In the genomic region with DNA sequence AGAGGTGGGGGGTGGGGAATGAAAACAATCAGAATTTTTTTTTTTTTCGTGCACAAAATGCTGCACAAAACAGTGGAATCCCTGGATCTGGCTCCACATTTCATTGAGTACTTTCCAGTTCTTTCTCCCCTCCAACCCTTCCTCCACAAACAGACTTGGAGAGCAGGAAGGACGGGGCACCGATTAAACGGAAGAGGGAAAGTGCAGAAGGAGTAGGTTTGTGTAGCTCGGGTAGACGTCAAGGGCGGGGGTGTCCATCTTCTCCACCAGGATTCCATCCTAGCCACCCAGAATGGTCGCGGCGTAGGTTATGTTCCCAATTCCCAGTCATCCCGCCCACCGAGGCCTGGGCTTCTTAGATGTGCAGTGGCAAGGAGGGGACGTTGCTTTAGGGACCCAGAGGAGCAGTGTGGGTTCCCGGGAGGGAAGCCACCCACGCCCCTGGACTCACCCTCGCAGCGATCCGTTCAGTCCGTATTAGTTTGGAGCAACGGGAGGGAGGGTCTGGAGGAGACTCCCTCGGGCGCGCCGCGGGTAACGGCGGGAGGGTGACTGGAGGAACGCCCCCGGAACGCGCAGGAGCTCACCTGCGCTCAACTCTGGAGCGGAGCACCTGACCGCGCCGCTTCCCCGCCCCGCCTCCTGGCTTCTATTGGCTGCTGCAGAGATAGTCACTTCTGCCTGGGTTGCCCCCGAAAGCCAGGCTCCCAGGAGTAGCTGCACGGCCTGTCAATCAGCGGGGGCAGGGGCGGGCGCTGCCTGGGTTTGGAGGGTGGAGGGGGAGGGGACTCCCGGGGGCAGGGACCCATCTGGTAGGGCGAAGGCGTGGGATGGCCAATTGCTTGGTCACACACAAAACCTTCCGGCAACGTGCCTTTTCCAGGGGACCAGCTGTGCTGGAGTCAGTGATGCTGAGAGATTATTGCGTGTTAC, we compare ENCODE assay signal across 9 cellular contexts. TPM values are rescaled to one million over a fixed set of nuclear protein-coding genes. Genes with fewer than 3 reads are reported as not detected.
DNase-seq lines count a peak whose midpoint lies in the region; ATAC-seq and TF ChIP-seq lines count a peak whose summit lies in the region.
"Had no signal": no experiment of that assay in that cellular context is flagged by ENCODE, and none has a peak within 500 bp of the region (broad histone marks: within the 10 kb centered on the region; RNA-seq: fewer than 3 reads in every experiment).

A gene with protein sequence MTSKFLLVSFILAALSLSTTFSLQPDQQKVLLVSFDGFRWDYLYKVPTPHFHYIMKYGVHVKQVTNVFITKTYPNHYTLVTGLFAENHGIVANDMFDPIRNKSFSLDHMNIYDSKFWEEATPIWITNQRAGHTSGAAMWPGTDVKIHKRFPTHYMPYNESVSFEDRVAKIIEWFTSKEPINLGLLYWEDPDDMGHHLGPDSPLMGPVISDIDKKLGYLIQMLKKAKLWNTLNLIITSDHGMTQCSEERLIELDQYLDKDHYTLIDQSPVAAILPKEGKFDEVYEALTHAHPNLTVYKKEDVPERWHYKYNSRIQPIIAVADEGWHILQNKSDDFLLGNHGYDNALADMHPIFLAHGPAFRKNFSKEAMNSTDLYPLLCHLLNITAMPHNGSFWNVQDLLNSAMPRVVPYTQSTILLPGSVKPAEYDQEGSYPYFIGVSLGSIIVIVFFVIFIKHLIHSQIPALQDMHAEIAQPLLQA (minus strand): TSS at position 624 of the 933 bp plus-strand sequence. CDS start 2,718 bp downstream, outside the sequence.

- DNase-seq in GM10266 (ENCODE audit: extremely low spot score) (peak; percentile 75), NCI-H128 (lab: John Stamatoyannopoulos, UW; ENCODE audit: unreplicated experiment) (peak; percentile 86), activated B cell treated with CpG ODN at 0.5 μM for 24 hours (peak; percentile 58), caudate nucleus (lab: John Stamatoyannopoulos, UW) (peak; percentile 44 to 98 (median 91)), kidney epithelial cell (ENCODE audit: low read depth) (peak; percentile 45), HFFc6 (no peak)
- DNase-seq in stimulated activated CD4-positive, alpha-beta T cell treated with anti-CD3 and anti-CD28 coated beads, Interleukin-12 subunit alpha, Interleukin-12 subunit beta, amount 100 ng/mL, for 48 hours (ENCODE audit: low read depth in 2 of 3, low spot score in 1 of 3): peak; percentile 11 to 41 (median 36)

- H3K4me3 Mint-ChIP-seq in activated B cell treated with CpG ODN at 0.5 μM for 24 hours (peak within 1 kb of the TSS; percentile 81), HFFc6 (no peak within 1 kb of the TSS)

- no peak within 1 kb of the TSS for H3K27ac Mint-ChIP-seq in activated B cell treated with CpG ODN at 0.5 μM for 24 hours
- H3K27ac Mint-ChIP-seq in HFFc6: no peak within 1 kb of the TSS

- H3K27me3 Mint-ChIP-seq in activated B cell treated with CpG ODN at 0.5 μM for 24 hours (peaks cover 2% of the 10 kb centered on the region), HFFc6 (ENCODE audit: insufficient read depth) (peaks cover 3% of the 10 kb centered on the region; the same call in 1 of the 2 replicates)

- CTCF ChIA-PET in HEK293 (lab: Yijun Ruan, JAX): interaction anchor here (0.6 to 1.4 kb wide), 4 partner anchors 80 to 1314 kb away, joined by 3 to 6 read pairs (median 3); no protein-coding TSS in a partner anchor
- CTCF ChIA-PET in activated B cell treated with CpG ODN at 0.5 μM for 24 hours (lab: Charles Lee): interaction anchor here (1.0 to 1.8 kb wide), 3 partner anchors 42 to 240 kb away, joined by 3 to 4 read pairs (median 3); no protein-coding TSS in a partner anchor

- H3K4me3 ChIP-seq in HEK293 (ENCODE audit: low read depth, low read length) (peak within 1 kb of the TSS; percentile 64), kidney epithelial cell (ENCODE audit: low read depth, low read length) (peak within 1 kb of the TSS; percentile 80)

- TF ChIP-seq CTCF in GM10266 (IDR thresholded peaks at IDR 0.05; ENCODE audit: control insufficient read depth, insufficient read depth, low read depth, missing control alignments): no peak
- no peak for TF ChIP-seq CTCF in HEK293 (tag by site-specific recombination; IDR thresholded peaks at IDR 0.05)
- TF ChIP-seq CTCF in activated B cell treated with CpG ODN at 0.5 μM for 24 hours (IDR thresholded peaks at IDR 0.05): no peak
- no peak for TF ChIP-seq CTCF in kidney epithelial cell (IDR thresholded peaks at IDR 0.05; ENCODE audit: insufficient read depth, low read length, poor library complexity, severe bottlenecking)
- TF ChIP-seq CTCF in HFFc6 (IDR thresholded peaks at IDR 0.05): no peak

- no peaks in the 10 kb centered on the region for H3K27me3 ChIP-seq in kidney epithelial cell (ENCODE audit: control insufficient read depth, insufficient read depth, low read length)

- H3K36me3 Mint-ChIP-seq in activated B cell treated with CpG ODN at 0.5 μM for 24 hours (ENCODE audit: low read depth) (no peaks in the 10 kb centered on the region), HFFc6 (ENCODE audit: low read depth) (no peaks in the 10 kb centered on the region)

- peak within 1 kb of the TSS; percentile 13; the same call in 1 of the 2 replicates for H3K27ac ChIP-seq in HEK293 (ENCODE audit: extremely low read depth, low read depth, low read length)
- peak within 1 kb of the TSS; percentile 11 for H3K27ac ChIP-seq in caudate nucleus (ENCODE audit: low read depth, low read length)

- POLR2A ChIA-PET in HEK293 (lab: Yijun Ruan, JAX): interaction anchor here (0.6 to 2.4 kb wide), 9 partner anchors 10 to 482 kb away, joined by 3 to 12 read pairs (median 3); a partner anchor contains a TSS
- POLR2A ChIA-PET in activated B cell treated with CpG ODN at 0.5 μM for 24 hours (lab: Charles Lee): interaction anchor here (0.6 to 0.8 kb wide), 3 partner anchors 12 to 206 kb away, joined by 3 to 4 read pairs (median 4); no protein-coding TSS in a partner anchor

- intact Hi-C loops in activated B cell treated with CpG ODN at 0.5 μM for 24 hours (cut with micrococcal nuclease): loop anchor here (1.0 to 2.0 kb wide), 2 partner anchors 42 to 47 kb away; a partner anchor contains a TSS

- peaks cover 7% of the 10 kb centered on the region for H3K4me1 ChIP-seq in HEK293 (ENCODE audit: control insufficient read depth, insufficient read depth, low read length)

- peak; percentile 98 for ATAC-seq in activated B cell treated with CpG ODN at 0.5 μM for 24 hours (ENCODE audit: low read depth)

- H3K36me3 ChIP-seq in HEK293 (ENCODE audit: control insufficient read depth in 2 of 2, insufficient read depth in 1 of 2, low read length in 2 of 2): peaks cover 3 to 8% of the 10 kb centered on the region in 2 experiments
- H3K36me3 ChIP-seq in kidney epithelial cell (ENCODE audit: control insufficient read depth, insufficient read depth, low read length): no peaks in the 10 kb centered on the region

- no peaks in the 10 kb centered on the region for H3K9me3 ChIP-seq in HEK293 (ENCODE audit: control insufficient read depth, insufficient read depth, low read depth, low read length)

- H3K4me1 Mint-ChIP-seq in activated B cell treated with CpG ODN at 0.5 μM for 24 hours: peaks cover 10% of the 10 kb centered on the region
- H3K4me1 Mint-ChIP-seq in HFFc6 (ENCODE audit: low read depth): no peaks in the 10 kb centered on the region

- H3K9me3 Mint-ChIP-seq in activated B cell treated with CpG ODN at 0.5 μM for 24 hours: no peaks in the 10 kb centered on the region
- no peaks in the 10 kb centered on the region; the same call in 1 of the 2 replicates for H3K9me3 Mint-ChIP-seq in HFFc6

TF ChIP-seq in HEK293, 187 proteins besides CTCF, POLR2A, EP300 and RAD21 (continues in another document):
- peak; percentile 96 for TF ChIP-seq SP3 (tag by site-specific recombination; IDR thresholded peaks at IDR 0.05)
- peak; percentile 73 for TF ChIP-seq ZIC2 (tag by site-specific recombination; IDR thresholded peaks at IDR 0.05)
- no peak for TF ChIP-seq MZF1 (tag by site-specific recombination; IDR thresholded peaks at IDR 0.05; ENCODE audit: borderline replicate concordance)
- TF ChIP-seq ZNF37A (tag by site-specific recombination; IDR thresholded peaks at IDR 0.05): no peak
- TF ChIP-seq ZNF777 (tag by site-specific recombination; IDR thresholded peaks at IDR 0.05; ENCODE audit: borderline replicate concordance): peak; percentile 32; the same call in 1 of the 2 replicates
- TF ChIP-seq ZNF311 (tag by site-specific recombination; IDR thresholded peaks at IDR 0.05; ENCODE audit: borderline replicate concordance): no peak
- TF ChIP-seq ZNF423 (tag by site-specific recombination; IDR thresholded peaks at IDR 0.05): peak; percentile 78
- TF ChIP-seq ZNF394 (tag by site-specific recombination; IDR thresholded peaks at IDR 0.05; ENCODE audit: borderline replicate concordance): peak; percentile 94
- peak; percentile 91 for TF ChIP-seq ZNF341 (tag by site-specific recombination; IDR thresholded peaks at IDR 0.05; ENCODE audit: low read depth)
- TF ChIP-seq YY2 (tag by site-specific recombination; IDR thresholded peaks at IDR 0.05): 0 out of 2 replicates have a peak, but pooled peaks have one; percentile 27
- TF ChIP-seq, protein P1, sequence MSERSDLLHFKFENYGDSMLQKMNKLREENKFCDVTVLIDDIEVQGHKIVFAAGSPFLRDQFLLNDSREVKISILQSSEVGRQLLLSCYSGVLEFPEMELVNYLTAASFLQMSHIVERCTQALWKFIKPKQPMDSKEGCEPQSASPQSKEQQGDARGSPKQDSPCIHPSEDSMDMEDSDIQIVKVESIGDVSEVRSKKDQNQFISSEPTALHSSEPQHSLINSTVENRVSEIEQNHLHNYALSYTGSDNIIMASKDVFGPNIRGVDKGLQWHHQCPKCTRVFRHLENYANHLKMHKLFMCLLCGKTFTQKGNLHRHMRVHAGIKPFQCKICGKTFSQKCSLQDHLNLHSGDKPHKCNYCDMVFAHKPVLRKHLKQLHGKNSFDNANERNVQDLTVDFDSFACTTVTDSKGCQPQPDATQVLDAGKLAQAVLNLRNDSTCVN (tag by site-specific recombination; optimal IDR thresholded peaks at IDR 0.05): peak; percentile 90
- 0 out of 2 replicates have a peak, but pooled peaks have one; percentile 52 for TF ChIP-seq ZNF501 (tag by site-specific recombination; IDR thresholded peaks at IDR 0.05)
- peak; percentile 92 for TF ChIP-seq ZEB2 (tag by site-specific recombination; IDR thresholded peaks at IDR 0.05)

RNA-seq across cellular contexts. Expression of the gene that starts here (rescaled TPM):
- total RNA-seq in activated B cell treated with CpG ODN at 0.5 μM for 24 hours: 0.44 and 0.71 TPM in 2 replicates
- 4.9 and 6.6 TPM in 2 replicates for total RNA-seq in kidney epithelial cell
- total RNA-seq in HFFc6 (2021; fragmentation: NEBNext Ultra II Directional; extraction: Animal tissue kit (Norgen Biotek cat#: 25700)): not detected
- total RNA-seq: lung microvascular endothelial cell had no signal

Comparison
In these comparisons a context has a peak if more than half of its experiments do, and no peak if none do; other contexts are left out.
1. Peak in DNase-seq and ATAC-seq in activated B cell treated with CpG ODN at 0.5 μM for 24 hours; RNA of the gene not detected or under 1 TPM.